ENCODE assay signal across 8 cellular contexts in the genomic region with DNA sequence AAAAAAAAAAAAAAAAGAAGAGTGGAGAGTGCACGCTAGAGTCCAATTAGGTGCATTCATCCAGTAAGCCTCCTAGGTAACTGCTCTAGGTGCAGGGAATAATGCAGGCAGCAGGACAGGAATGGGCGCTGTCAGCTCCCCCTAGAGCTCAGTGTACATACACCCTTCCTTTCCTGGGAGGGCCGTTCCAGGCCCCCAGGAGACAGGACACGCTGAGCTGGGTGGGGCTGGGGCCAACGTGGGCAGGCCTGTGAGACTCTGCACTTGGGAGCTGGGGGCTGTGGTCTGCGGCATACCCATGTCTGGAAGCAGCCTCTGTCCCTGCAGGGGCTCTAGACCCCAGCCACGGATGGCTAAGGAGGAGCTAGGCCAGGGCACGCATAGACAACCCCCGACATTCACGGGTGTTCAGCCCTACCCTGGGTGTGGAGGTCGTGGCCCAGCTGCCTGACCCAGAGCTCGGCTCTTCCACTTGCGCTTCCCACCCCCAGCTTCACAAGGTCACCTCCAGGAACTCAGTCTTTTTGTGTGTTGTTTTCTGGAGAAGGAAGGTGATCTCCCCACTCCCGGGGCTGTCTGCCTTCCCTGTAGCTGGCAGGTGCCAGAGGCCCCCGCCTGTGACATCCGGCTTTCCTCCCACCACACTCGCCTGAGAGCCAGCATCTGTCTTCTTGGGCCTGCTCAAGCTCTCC.
DNase-seq lines count a peak whose midpoint lies in the region; ATAC-seq and TF ChIP-seq lines count a peak whose summit lies in the region.

No MANE protein-coding gene starts in this region.

- ATAC-seq in HG02938 (IDR thresholded peaks at IDR 0.05; ENCODE audit: unreplicated experiment) = peak; percentile 1
- no peak for ATAC-seq in HG03175 (IDR thresholded peaks at IDR 0.05; ENCODE audit: unreplicated experiment)

- no peaks in the 10 kb centered on the region for H3K36me3 Mint-ChIP-seq in nephron progenitor cell (ENCODE audit: low read depth)

- peak; percentile 48 for DNase-seq in activated CD4-positive, CD25-positive, alpha-beta regulatory T cell treated with anti-CD3 and anti-CD28 coated beads, Interleukin-2, amount 50 U/mL, for 72 hours
- no peak for DNase-seq in activated CD4-positive, CD25-positive, alpha-beta regulatory T cell (lab: John Stamatoyannopoulos, UW)
- peak; percentile 69 for DNase-seq in RKO (ENCODE audit: low spot score)
- no peak for DNase-seq in nephron progenitor cell
- no peak for DNase-seq in Ammon's horn (ENCODE audit: low spot score)

- H3K4me1 Mint-ChIP-seq in nephron progenitor cell = peaks cover 27% of the 10 kb centered on the region

- no peaks in the 10 kb centered on the region for H3K36me3 ChIP-seq in duodenal mucosa (ENCODE audit: control insufficient read depth in 1 of 2, insufficient read depth in 2 of 2, low read length in 2 of 2)

- TF ChIP-seq CTCF in nephron progenitor cell (IDR thresholded peaks at IDR 0.05) = no peak

- peaks cover 12 to 23% of the 10 kb centered on the region in 2 donors for H3K27me3 ChIP-seq in duodenal mucosa (ENCODE audit: control insufficient read depth in 1 of 2, insufficient read depth in 2 of 2, low read length in 2 of 2)

- H3K4me3 ChIP-seq in duodenal mucosa (ENCODE audit: low read depth in 1 of 2, low read length in 2 of 2) = peak overlapping the region; percentile 76 to 77

- H3K9me3 Mint-ChIP-seq in nephron progenitor cell = no peaks in the 10 kb centered on the region

- peak overlapping the region; percentile 63 to 77 for H3K9ac ChIP-seq in duodenal mucosa (ENCODE audit: low read depth in 1 of 2, low read length in 2 of 2)

- no peak overlapping the region for H3K27ac ChIP-seq in duodenal mucosa (ENCODE audit: low read depth, low read length)

- no peaks in the 10 kb centered on the region for H3K9me3 ChIP-seq in duodenal mucosa (ENCODE audit: control insufficient read depth in 1 of 2, low read length in 2 of 2)

- peak overlapping the region; percentile 86 for H3K4me3 Mint-ChIP-seq in nephron progenitor cell

- H3K27me3 Mint-ChIP-seq in nephron progenitor cell (ENCODE audit: low read depth, poor library complexity) = peaks cover 3% of the 10 kb centered on the region

- H3K27ac Mint-ChIP-seq in nephron progenitor cell = peak overlapping the region; percentile 96

- H3K4me1 ChIP-seq in duodenal mucosa (ENCODE audit: control insufficient read depth in 1 of 2, insufficient read depth in 2 of 2, low read length in 2 of 2) = peaks cover 27 to 41% of the 10 kb centered on the region in 2 donors

Comparison
In these comparisons a context has a peak if more than half of its experiments do, and no peak if none do; other contexts are left out.
1. DNase-seq: peak in activated CD4-positive, CD25-positive, alpha-beta regulatory T cell treated with anti-CD3 and anti-CD28 coated beads, Interleukin-2, amount 50 U/mL, for 72 hours (single experiment) and RKO (single experiment); none in activated CD4-positive, CD25-positive, alpha-beta regulatory T cell (0 of 4), nephron progenitor cell (single experiment) and Ammon's horn (single experiment).